In the genomic region with DNA sequence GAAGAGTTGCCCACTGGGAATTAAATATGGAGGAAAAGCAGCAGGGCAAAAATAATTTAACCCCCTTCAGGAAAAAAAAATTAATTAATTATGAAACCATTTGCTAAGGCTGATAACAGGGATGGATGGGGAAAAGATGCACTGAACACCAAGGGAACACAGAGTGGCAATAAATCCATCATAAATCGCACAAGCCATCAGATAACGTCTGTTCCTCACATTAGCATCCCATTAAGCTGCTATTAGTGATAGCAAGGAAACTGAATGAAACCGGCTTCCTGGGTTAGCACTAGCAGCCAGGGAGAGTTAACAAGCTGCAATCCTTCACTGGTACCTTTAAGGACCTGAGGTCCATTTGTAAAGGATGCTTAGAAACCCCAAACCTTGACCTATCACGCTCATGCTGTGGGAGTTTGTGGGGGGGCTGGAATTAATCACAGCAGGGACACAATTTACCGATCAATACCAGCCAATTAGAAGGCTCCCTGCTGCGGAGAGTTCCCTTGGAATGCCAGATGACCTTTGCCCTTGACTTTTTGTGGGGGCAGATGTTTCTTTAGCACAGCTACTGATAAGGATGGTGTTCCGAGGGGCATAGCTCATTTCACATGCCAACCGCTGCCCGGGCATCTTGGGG, we compare ENCODE assay signal across 24 cellular contexts.
"Had no signal": no experiment of that assay in that cellular context is flagged by ENCODE, and none has a peak within 500 bp of the region (broad histone marks: within the 10 kb centered on the region; RNA-seq: fewer than 3 reads in every experiment).

No MANE protein-coding gene starts in this region.

- H3K9me3 ChIP-seq: left lung, prostate gland, right atrium auricular region, spleen, testis, uterus had no signal

- H3K27ac ChIP-seq: brain microvascular endothelial cell, left lung, prostate gland, right atrium auricular region, spleen, testis, uterus, VCaP had no signal

- H3K4me3 ChIP-seq: left lung, lung, prostate gland, right atrium auricular region, spleen, testis, uterus had no signal

- ATAC-seq: activated CD8-positive, alpha-beta memory T cell treated with anti-CD3 and anti-CD28 coated beads, Interleukin-2, amount 10 ng/mL, durations not matched to agents 7 days and 5 days; activated CD8-positive, alpha-beta T cell treated with anti-CD3 and anti-CD28 coated beads for 36 hours; activated naive CD4-positive, alpha-beta T cell treated with anti-CD3 and anti-CD28 coated beads, Interleukin-2, amount 50 U/mL, for 72 hours; left lung; naive thymus-derived CD4-positive, alpha-beta T cell had no signal

- DNase-seq: activated CD4-positive, alpha-beta T cell treated with anti-CD3 and anti-CD28 coated beads, Interleukin-2, amount 10 ng/mL, durations not matched to agents 7 days and 5 days; activated CD4-positive, CD25-positive, alpha-beta regulatory T cell treated with anti-CD3 and anti-CD28 coated beads, Interleukin-2, amount 50 U/mL, for 72 hours; activated CD8-positive, alpha-beta memory T cell treated with anti-CD3 and anti-CD28 coated beads, Interleukin-2, amount 10 ng/mL, durations not matched to agents 7 days and 5 days; activated CD8-positive, alpha-beta T cell treated with anti-CD3 and anti-CD28 coated beads for 36 hours; aorta; brain microvascular endothelial cell; effector CD8-positive, alpha-beta T cell; erythroblast; foreskin fibroblast; hypothalamus; left lung; spleen; stimulated activated CD4-positive, alpha-beta T cell treated with anti-CD3 and anti-CD28 coated beads, Interleukin-4, amount 100 ng/mL, for 1 hour; stimulated activated naive CD4-positive, alpha-beta T cell; testis; trophoblast cell; uterus had no signal

- H3K27ac Mint-ChIP-seq: activated CD4-positive, alpha-beta T cell treated with anti-CD3 and anti-CD28 coated beads, Interleukin-2, amount 10 ng/mL, durations not matched to agents 7 days and 5 days; activated CD8-positive, alpha-beta memory T cell treated with anti-CD3 and anti-CD28 coated beads, Interleukin-2, amount 10 ng/mL, durations not matched to agents 7 days and 5 days; activated CD8-positive, alpha-beta T cell treated with anti-CD3 and anti-CD28 coated beads for 36 hours; activated naive CD4-positive, alpha-beta T cell treated with anti-CD3 and anti-CD28 coated beads, Interleukin-2, amount 50 U/mL, for 72 hours; naive thymus-derived CD4-positive, alpha-beta T cell; T-helper 2 cell treated with Interferon-gamma antibody and Interleukin-4, amounts not matched to agents 5 μg/mL and 100 μg/mL, for 36 hours had no signal

- H3K27me3 Mint-ChIP-seq: activated CD4-positive, alpha-beta T cell treated with anti-CD3 and anti-CD28 coated beads, Interleukin-2, amount 10 ng/mL, durations not matched to agents 7 days and 5 days; activated CD8-positive, alpha-beta memory T cell treated with anti-CD3 and anti-CD28 coated beads, Interleukin-2, amount 10 ng/mL, durations not matched to agents 7 days and 5 days; activated CD8-positive, alpha-beta T cell treated with anti-CD3 and anti-CD28 coated beads for 36 hours; naive thymus-derived CD4-positive, alpha-beta T cell had no signal

- H3K36me3 ChIP-seq: brain microvascular endothelial cell, left lung, prostate gland, right atrium auricular region, spleen, uterus had no signal

- H3K4me3 Mint-ChIP-seq: activated CD4-positive, alpha-beta T cell treated with anti-CD3 and anti-CD28 coated beads, Interleukin-2, amount 10 ng/mL, durations not matched to agents 7 days and 5 days; activated CD8-positive, alpha-beta memory T cell treated with anti-CD3 and anti-CD28 coated beads, Interleukin-2, amount 10 ng/mL, durations not matched to agents 7 days and 5 days; activated CD8-positive, alpha-beta T cell treated with anti-CD3 and anti-CD28 coated beads for 36 hours; naive thymus-derived CD4-positive, alpha-beta T cell; T-helper 2 cell treated with Interferon-gamma antibody and Interleukin-4, amounts not matched to agents 5 μg/mL and 100 μg/mL, for 36 hours had no signal

- H3K4me1 ChIP-seq: prostate gland, testis, uterus had no signal

- H3K27me3 ChIP-seq: brain microvascular endothelial cell, left lung, right atrium auricular region, spleen, testis, uterus had no signal
